ENCODE assay signal across 8 cellular contexts in genomic region chr14:35341454-35342159, GRCh38. TPM values are rescaled to one million over a fixed set of nuclear protein-coding genes. Genes with fewer than 3 reads are reported as not detected.
A peak's percentile ranks its signal among the peaks of the same experiment; 100 is the strongest.
DNase-seq lines count a peak whose midpoint lies in the region; ATAC-seq and TF ChIP-seq lines count a peak whose summit lies in the region.

No MANE protein-coding gene starts in this region.

- H3K9me3 Mint-ChIP-seq in stimulated activated memory B cell treated with anti-CD40 and anti-IgM and Interleukin-4, amounts not matched to agents 10 μg/mL and 1 μg/mL and 100 μg/mL, for 72 hours: no peaks in the 10 kb centered on the region

- H3K27me3 Mint-ChIP-seq in stimulated activated memory B cell treated with anti-CD40 and anti-IgM and Interleukin-4, amounts not matched to agents 10 μg/mL and 1 μg/mL and 100 μg/mL, for 72 hours: no peaks in the 10 kb centered on the region

- H3K9ac ChIP-seq in colonic mucosa (ENCODE audit: low read depth in 2 of 2, low read length in 2 of 2): peak overlapping the region; percentile 77 to 92

- no peak overlapping the region for H3K4me3 Mint-ChIP-seq in stimulated activated memory B cell treated with anti-CD40 and anti-IgM and Interleukin-4, amounts not matched to agents 10 μg/mL and 1 μg/mL and 100 μg/mL, for 72 hours

- H3K4me1 ChIP-seq in RWPE2 (ENCODE audit: insufficient read depth, poor library complexity, severe bottlenecking): peaks cover 24% of the 10 kb centered on the region
- peaks cover 30% of the 10 kb centered on the region for H3K4me1 ChIP-seq in colonic mucosa

- H3K36me3 ChIP-seq in RWPE2 (ENCODE audit: low read depth) (no peaks in the 10 kb centered on the region), colonic mucosa (no peaks in the 10 kb centered on the region)

- peak overlapping the region; percentile 30 for H3K27ac Mint-ChIP-seq in stimulated activated memory B cell treated with anti-CD40 and anti-IgM and Interleukin-4, amounts not matched to agents 10 μg/mL and 1 μg/mL and 100 μg/mL, for 72 hours

- TF ChIP-seq CTCF in RWPE2 (IDR thresholded peaks at IDR 0.05; ENCODE audit: poor library complexity, severe bottlenecking) (no peak), colonic mucosa (IDR thresholded peaks at IDR 0.05) (no peak)

- peak overlapping the region; percentile 20 for H3K27ac ChIP-seq in RWPE2 (ENCODE audit: poor library complexity, severe bottlenecking)
- peak overlapping the region; percentile 89 for H3K27ac ChIP-seq in colonic mucosa

- intact Hi-C loops in colonic mucosa (cut with DNase I): loop anchor here (5.0 kb wide), 1 partner anchor 61 kb away; the partner anchor contains the start of gene NFKBIA

- H3K4me3 ChIP-seq in RWPE2 (ENCODE audit: severe bottlenecking) (no peak overlapping the region), colonic mucosa (no peak overlapping the region)

- H3K4me1 Mint-ChIP-seq in stimulated activated memory B cell treated with anti-CD40 and anti-IgM and Interleukin-4, amounts not matched to agents 10 μg/mL and 1 μg/mL and 100 μg/mL, for 72 hours: peaks cover 15% of the 10 kb centered on the region

- H3K36me3 Mint-ChIP-seq in stimulated activated memory B cell treated with anti-CD40 and anti-IgM and Interleukin-4, amounts not matched to agents 10 μg/mL and 1 μg/mL and 100 μg/mL, for 72 hours: no peaks in the 10 kb centered on the region

- no peaks in the 10 kb centered on the region for H3K9me3 ChIP-seq in RWPE2 (ENCODE audit: severe bottlenecking)
- no peaks in the 10 kb centered on the region for H3K9me3 ChIP-seq in colonic mucosa

- H3K27me3 ChIP-seq in RWPE2 (ENCODE audit: insufficient read depth, poor library complexity, severe bottlenecking) (no peaks in the 10 kb centered on the region), colonic mucosa (no peaks in the 10 kb centered on the region)

- DNase-seq in DMS79 treated with DMSO at 0.1 percent for 48 hours (lab: John Stamatoyannopoulos, UW): peak; percentile 99
- peak; percentile 40 for DNase-seq in KG1 (lab: John Stamatoyannopoulos, UW)
- peak; percentile 94 for DNase-seq in RWPE2 (ENCODE audit: low spot score)
- peak; percentile 98 for DNase-seq in colonic mucosa
- DNase-seq in left kidney (ENCODE audit: low read depth, low spot score): peak; percentile 96
- no peak for DNase-seq in SKM-1 treated with dmso at 0.1 percent for 144 hours (lab: John Stamatoyannopoulos, UW; ENCODE audit: unreplicated experiment)

- ATAC-seq in RWPE2 (ENCODE audit: low read depth) (peak; percentile 90), HG03439 (IDR thresholded peaks at IDR 0.05; ENCODE audit: unreplicated experiment) (no peak)
- ATAC-seq in stimulated activated memory B cell treated with anti-CD40 and anti-IgM and Interleukin-4, amounts not matched to agents 10 μg/mL and 1 μg/mL and 100 μg/mL, for 72 hours: no peak

RNA-seq across cellular contexts. Expression of gene PSMA6, which starts 49.4 kb away (rescaled TPM):
- total RNA-seq in colonic mucosa: 100 to 1,000 TPM; 178 to 197 TPM
